Comparison of ENCODE assay signal across 17 cellular contexts in genomic region chr16:66161942-66162341, GRCh38.
DNase-seq lines count a peak whose midpoint lies in the region; TF ChIP-seq lines count a peak whose summit lies in the region.
"Had no signal": no experiment of that assay in that cellular context is flagged by ENCODE, and none has a peak within 500 bp of the region (broad histone marks: within the 10 kb centered on the region; RNA-seq: fewer than 3 reads in every experiment).

No MANE protein-coding gene starts in this region.

- no peaks in the 10 kb centered on the region for H3K36me3 Mint-ChIP-seq in activated CD4-positive, alpha-beta T cell treated with anti-CD3 and anti-CD28 coated beads, Interleukin-2, amount 10 ng/mL, durations not matched to agents 24 days and 14 days (ENCODE audit: low read depth)
- H3K36me3 Mint-ChIP-seq: CD4-positive, alpha-beta memory T cell had no signal

- TF ChIP-seq CTCF in LNCaP clone FGC (IDR thresholded peaks at IDR 0.05; ENCODE audit: control insufficient read depth, extremely low read depth, insufficient read depth) (no peak), sigmoid colon (IDR thresholded peaks at IDR 0.05) (no peak)

- no peaks in the 10 kb centered on the region for H3K4me1 Mint-ChIP-seq in activated CD4-positive, alpha-beta T cell treated with anti-CD3 and anti-CD28 coated beads, Interleukin-2, amount 10 ng/mL, durations not matched to agents 24 days and 14 days

- no peak overlapping the region for H3K4me3 ChIP-seq in LNCaP clone FGC (ENCODE audit: low read depth, low read length)
- no peak overlapping the region for H3K4me3 ChIP-seq in SJCRH30
- no peak overlapping the region for H3K4me3 ChIP-seq in sigmoid colon
- H3K4me3 ChIP-seq: BLaER1, SK-N-MC had no signal

- H3K27me3 ChIP-seq in SJCRH30 = no peaks in the 10 kb centered on the region
- H3K27me3 ChIP-seq in sigmoid colon = no peaks in the 10 kb centered on the region
- H3K27me3 ChIP-seq: BLaER1 had no signal

- H3K9me3 ChIP-seq in SJCRH30 (replicated peaks) = peaks cover 2% of the 10 kb centered on the region; the same call in 1 of the 2 replicates
- H3K9me3 ChIP-seq in sigmoid colon = no peaks in the 10 kb centered on the region

- H3K9me3 Mint-ChIP-seq in activated CD4-positive, alpha-beta T cell treated with anti-CD3 and anti-CD28 coated beads, Interleukin-2, amount 10 ng/mL, durations not matched to agents 24 days and 14 days = no peaks in the 10 kb centered on the region
- H3K9me3 Mint-ChIP-seq: CD4-positive, alpha-beta memory T cell had no signal

- H3K27ac Mint-ChIP-seq in activated CD4-positive, alpha-beta T cell treated with anti-CD3 and anti-CD28 coated beads, Interleukin-2, amount 10 ng/mL, durations not matched to agents 24 days and 14 days = no peak overlapping the region

- no peak overlapping the region for H3K4me3 Mint-ChIP-seq in activated CD4-positive, alpha-beta T cell treated with anti-CD3 and anti-CD28 coated beads, Interleukin-2, amount 10 ng/mL, durations not matched to agents 24 days and 14 days
- H3K4me3 Mint-ChIP-seq: CD4-positive, alpha-beta memory T cell; H9 had no signal

- intact Hi-C loops in activated CD4-positive, alpha-beta T cell treated with anti-CD3 and anti-CD28 coated beads, Interleukin-2, amount 10 ng/mL, durations not matched to agents 24 days and 14 days (cut with micrococcal nuclease) = no loop called here
- intact Hi-C loops in sigmoid colon (cut with DNase I) = no loop called here

- H3K4me1 ChIP-seq in SJCRH30 (peaks cover 7% of the 10 kb centered on the region), sigmoid colon (peaks cover 0 to 7% (median 3%) of the 10 kb centered on the region in 4 donors)

- no peak overlapping the region for H3K27ac ChIP-seq in SJCRH30
- no peak overlapping the region for H3K27ac ChIP-seq in sigmoid colon
- H3K27ac ChIP-seq: BLaER1 had no signal

- no peak for TF ChIP-seq POLR2A in sigmoid colon (IDR thresholded peaks at IDR 0.05)

- H3K36me3 ChIP-seq in SJCRH30 = no peaks in the 10 kb centered on the region
- no peaks in the 10 kb centered on the region for H3K36me3 ChIP-seq in sigmoid colon
- H3K36me3 ChIP-seq: BLaER1 had no signal

- peak; percentile 3 for DNase-seq in activated CD4-positive, alpha-beta T cell treated with anti-CD3 and anti-CD28 coated beads for 48 hours
- no peak for DNase-seq in activated CD4-positive, alpha-beta T cell treated with anti-CD3 and anti-CD28 coated beads, Interleukin-2, amount 10 ng/mL, durations not matched to agents 24 days and 14 days
- peak; percentile 11 for DNase-seq in LNCaP clone FGC (ENCODE audit: low read depth)
- peak; percentile 40 to 52 for DNase-seq in SJCRH30
- DNase-seq in stimulated activated CD4-positive, alpha-beta T cell treated with anti-CD3 and anti-CD28 coated beads, Interleukin-1b, Interleukin-23, amount 100 ng/mL, for 48 hours = no peak
- DNase-seq in globus pallidus (ENCODE audit: low spot score) = no peak
- no peak for DNase-seq in sigmoid colon
- no peak for DNase-seq in AG08395 (ENCODE audit: low spot score)
- DNase-seq: Calu3; CD4-positive, alpha-beta memory T cell; H9; NCI-H1417; NCI-H1930; NCI-H345; NCI-H526 had no signal

- TF ChIP-seq EP300 in sigmoid colon (IDR thresholded peaks at IDR 0.05) = no peak

- WGBS in sigmoid colon, 2 donors = 76 to 86% methylated on average over 8 of the region's 8 CpGs

- no peaks in the 10 kb centered on the region for H3K27me3 Mint-ChIP-seq in activated CD4-positive, alpha-beta T cell treated with anti-CD3 and anti-CD28 coated beads, Interleukin-2, amount 10 ng/mL, durations not matched to agents 24 days and 14 days

Comparison
In these comparisons a context has a peak if more than half of its experiments do, and no peak if none do; other contexts are left out.
1. DNase-seq: peak in activated CD4-positive, alpha-beta T cell treated with anti-CD3 and anti-CD28 coated beads for 48 hours (single experiment), LNCaP clone FGC (single experiment) and SJCRH30 (2 of 2); none in activated CD4-positive, alpha-beta T cell treated with anti-CD3 and anti-CD28 coated beads, Interleukin-2, amount 10 ng/mL, durations not matched to agents 24 days and 14 days (single experiment), stimulated activated CD4-positive, alpha-beta T cell treated with anti-CD3 and anti-CD28 coated beads, Interleukin-1b, Interleukin-23, amount 100 ng/mL, for 48 hours (single experiment), globus pallidus (single experiment), sigmoid colon (single experiment) and AG08395 (single experiment).